Comparison of ENCODE assay signal across 8 cellular contexts in the genomic region with DNA sequence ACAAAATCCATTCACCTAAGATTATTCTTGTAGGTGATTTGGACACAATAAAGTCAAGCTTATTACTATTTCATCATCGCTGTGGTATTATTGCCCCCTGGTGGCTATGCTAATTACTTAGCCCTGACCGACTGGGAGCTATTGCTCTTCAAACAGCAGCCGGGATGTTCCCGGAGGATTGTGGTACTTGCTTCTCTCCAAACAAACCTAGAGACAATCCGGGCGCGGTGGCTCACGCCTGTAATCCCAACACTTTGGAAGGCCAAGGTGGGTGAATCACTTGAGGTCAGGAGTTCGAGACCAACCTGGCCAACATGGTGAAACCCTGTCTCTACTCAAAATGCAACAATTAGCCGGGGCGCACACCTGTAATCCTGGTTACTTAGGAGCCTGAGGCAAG. TPM values are rescaled to one million over a fixed set of nuclear protein-coding genes. Genes with fewer than 3 reads are reported as not detected.
DNase-seq lines count a peak whose midpoint lies in the region; ATAC-seq and TF ChIP-seq lines count a peak whose summit lies in the region.

No MANE protein-coding gene starts in this region.

- H3K4me3 ChIP-seq in NB4 (ENCODE audit: low read depth, low read length) = no peak overlapping the region
- H3K4me3 ChIP-seq in trophoblast cell (ENCODE audit: low read depth, low read length) = no peak overlapping the region

- TF ChIP-seq POLR2A in NB4 (IDR thresholded peaks at IDR 0.05; ENCODE audit: extremely low read depth, insufficient read length) = no peak

- POLR2A ChIA-PET in activated CD8-positive, alpha-beta T cell treated with anti-CD3 and anti-CD28 coated beads for 36 hours (lab: Charles Lee) = no interaction called here

- no peaks in the 10 kb centered on the region for H3K4me1 Mint-ChIP-seq in activated CD8-positive, alpha-beta T cell treated with anti-CD3 and anti-CD28 coated beads for 36 hours (ENCODE audit: low read depth)

- no CpG with 5 or more reads among the region's 11 CpGs for WGBS in trophoblast cell (ENCODE audit: extremely low coverage, insufficient coverage, insufficient read length)

- TF ChIP-seq CTCF in 22Rv1 (IDR thresholded peaks at IDR 0.05) (peak; percentile 80), NB4 (IDR thresholded peaks at IDR 0.05; ENCODE audit: low read depth, low read length) (peak; percentile 53)
- peak; percentile 60 for TF ChIP-seq CTCF in activated CD8-positive, alpha-beta T cell treated with anti-CD3 and anti-CD28 coated beads for 36 hours (IDR thresholded peaks at IDR 0.05)

- no peak overlapping the region for H4K12ac ChIP-seq in trophoblast cell (ENCODE audit: low read depth, low read length)

- no peak for ATAC-seq in activated CD8-positive, alpha-beta T cell treated with anti-CD3 and anti-CD28 coated beads for 36 hours
- no peak for ATAC-seq in HG03108 (IDR thresholded peaks at IDR 0.05; ENCODE audit: unreplicated experiment)

- no peak overlapping the region for H3K27ac Mint-ChIP-seq in activated CD8-positive, alpha-beta T cell treated with anti-CD3 and anti-CD28 coated beads for 36 hours

- H3K36me3 ChIP-seq in trophoblast cell (ENCODE audit: control insufficient read depth in 1 of 2, insufficient read depth in 2 of 2, low read length in 2 of 2) = no peaks in the 10 kb centered on the region

- H3K36me3 Mint-ChIP-seq in activated CD8-positive, alpha-beta T cell treated with anti-CD3 and anti-CD28 coated beads for 36 hours (ENCODE audit: low read depth) = no peaks in the 10 kb centered on the region

- no peak overlapping the region for H3K23ac ChIP-seq in trophoblast cell (ENCODE audit: low read length)

- intact Hi-C loops in activated CD8-positive, alpha-beta T cell treated with anti-CD3 and anti-CD28 coated beads for 36 hours (cut with micrococcal nuclease) = no loop called here

- no peak overlapping the region for H3K4me2 ChIP-seq in trophoblast cell (ENCODE audit: low read length)

- no peak overlapping the region for H3K4me3 Mint-ChIP-seq in activated CD8-positive, alpha-beta T cell treated with anti-CD3 and anti-CD28 coated beads for 36 hours

- H3K18ac ChIP-seq in trophoblast cell (ENCODE audit: low read length) = no peak overlapping the region

- no peaks in the 10 kb centered on the region for H3K9me3 ChIP-seq in trophoblast cell (ENCODE audit: insufficient read depth, low read depth, low read length)

- H4K91ac ChIP-seq in trophoblast cell (ENCODE audit: low read depth, low read length) = no peak overlapping the region

- H2AK5ac ChIP-seq in trophoblast cell (ENCODE audit: low read length) = no peak overlapping the region

- CTCF ChIA-PET in activated CD8-positive, alpha-beta T cell treated with anti-CD3 and anti-CD28 coated beads for 36 hours (lab: Charles Lee) = interaction anchor here (0.9 to 3.1 kb wide), 6 partner anchors 11 to 324 kb away, joined by 3 to 11 read pairs (median 5); no protein-coding TSS in a partner anchor

- H3K27me3 ChIP-seq in trophoblast cell (ENCODE audit: insufficient read depth, low read length) = no peaks in the 10 kb centered on the region

- no peak overlapping the region for H3K4ac ChIP-seq in trophoblast cell (ENCODE audit: low read depth, low read length)

- H3K27me3 Mint-ChIP-seq in activated CD8-positive, alpha-beta T cell treated with anti-CD3 and anti-CD28 coated beads for 36 hours = peaks cover 21% of the 10 kb centered on the region

- H3K79me2 ChIP-seq in trophoblast cell (ENCODE audit: control insufficient read depth, insufficient read depth, low read length, poor library complexity) = no peaks in the 10 kb centered on the region

- H2BK120ac ChIP-seq in trophoblast cell (ENCODE audit: insufficient read depth, low read length, poor library complexity) = no peak overlapping the region

- no peak overlapping the region for H3K27ac ChIP-seq in 22Rv1
- H3K27ac ChIP-seq in trophoblast cell (ENCODE audit: low read depth, low read length) = no peak overlapping the region

- H3K9ac ChIP-seq in trophoblast cell (ENCODE audit: low read length) = no peak overlapping the region

- peaks cover 6% of the 10 kb centered on the region for H3K9me3 Mint-ChIP-seq in activated CD8-positive, alpha-beta T cell treated with anti-CD3 and anti-CD28 coated beads for 36 hours

- no peak overlapping the region for H2AFZ ChIP-seq in trophoblast cell (ENCODE audit: insufficient read depth, low read length, poor library complexity)

- H3K14ac ChIP-seq in trophoblast cell (ENCODE audit: low read length) = no peak overlapping the region

- no peaks in the 10 kb centered on the region for H3K4me1 ChIP-seq in trophoblast cell (ENCODE audit: control insufficient read depth in 1 of 2, insufficient read depth in 2 of 2, low read length in 2 of 2)

- DNase-seq in EL (peak; percentile 86), NB4 (ENCODE audit: low read depth) (peak; percentile 54), foreskin melanocyte (peak; percentile 62), trophoblast cell (peak; percentile 46 to 82)
- peak; percentile 39 for DNase-seq in activated CD8-positive, alpha-beta T cell treated with anti-CD3 and anti-CD28 coated beads for 36 hours
- DNase-seq in stimulated activated naive CD4-positive, alpha-beta T cell treated with Interleukin-2 at 50 U/mL for 16 hours (lab: John Stamatoyannopoulos, UW) = no peak

- no peak overlapping the region for H2BK12ac ChIP-seq in trophoblast cell (ENCODE audit: low read length)

- H4K8ac ChIP-seq in trophoblast cell (ENCODE audit: low read depth, low read length) = no peak overlapping the region

- H2BK5ac ChIP-seq in trophoblast cell (ENCODE audit: low read depth, low read length, poor library complexity) = no peak overlapping the region

- H3K79me1 ChIP-seq in trophoblast cell (ENCODE audit: low read length) = no peaks in the 10 kb centered on the region

RNA-seq across cellular contexts. Expression of gene STMND1, which starts 15.4 kb away (rescaled TPM):
- not detected for total RNA-seq in activated CD8-positive, alpha-beta T cell treated with anti-CD3 and anti-CD28 coated beads for 36 hours
- 0.07 and 0.11 TPM in 2 replicates for polyA plus RNA-seq in trophoblast cell (2013)
